ENCODE assay signal across 11 cellular contexts in the genomic region with DNA sequence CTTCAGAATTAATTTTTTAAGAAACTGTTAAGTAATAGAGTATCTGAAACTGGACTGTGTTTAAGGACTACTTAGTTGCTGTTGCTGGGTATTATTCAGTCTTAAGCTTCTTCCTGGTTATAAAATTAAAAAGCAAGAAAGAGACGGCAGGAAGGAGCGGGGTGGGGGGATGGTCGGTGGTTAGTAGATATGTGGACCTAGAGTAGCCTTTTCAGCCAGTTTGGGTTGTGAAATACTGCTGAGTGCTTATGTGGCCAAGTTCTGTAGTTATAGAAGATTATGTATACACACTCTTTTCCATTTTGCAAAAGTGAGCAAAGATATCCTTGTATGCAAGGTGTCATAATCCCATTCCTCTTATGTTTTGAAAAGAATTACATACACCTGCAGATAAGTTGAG. TPM values are rescaled to one million over a fixed set of nuclear protein-coding genes. Genes with fewer than 3 reads are reported as not detected.
DNase-seq lines count a peak whose midpoint lies in the region; ATAC-seq and TF ChIP-seq lines count a peak whose summit lies in the region.
"Had no signal": no experiment of that assay in that cellular context is flagged by ENCODE, and none has a peak within 500 bp of the region (broad histone marks: within the 10 kb centered on the region; RNA-seq: fewer than 3 reads in every experiment).

No MANE protein-coding gene starts in this region.

- no peak overlapping the region for H2BK12ac ChIP-seq in trophoblast cell (ENCODE audit: low read length)

- H3K27me3 ChIP-seq in Loucy (ENCODE audit: insufficient read depth, low read length, poor library complexity, severe bottlenecking), result no peaks in the 10 kb centered on the region
- H3K27me3 ChIP-seq in trophoblast cell (ENCODE audit: insufficient read depth, low read length), result no peaks in the 10 kb centered on the region

- no peak overlapping the region for H2BK5ac ChIP-seq in trophoblast cell (ENCODE audit: low read depth, low read length, poor library complexity)

- H3K23ac ChIP-seq in trophoblast cell (ENCODE audit: low read length), result no peak overlapping the region

- no peak for ATAC-seq in GM21528 (IDR thresholded peaks at IDR 0.05; ENCODE audit: low FRiP score, unreplicated experiment)
- ATAC-seq: activated CD8-positive, alpha-beta T cell treated with anti-CD3 and anti-CD28 coated beads for 36 hours had no signal

- no CpG with 5 or more reads among the region's 3 CpGs for WGBS in trophoblast cell (ENCODE audit: extremely low coverage, insufficient coverage, insufficient read length)

- no peak overlapping the region for H4K91ac ChIP-seq in trophoblast cell (ENCODE audit: low read depth, low read length)

- H2BK120ac ChIP-seq in trophoblast cell (ENCODE audit: insufficient read depth, low read length, poor library complexity), result no peak overlapping the region

- peak overlapping the region; percentile 66 for H3K4me2 ChIP-seq in Loucy (ENCODE audit: low read depth, low read length, poor library complexity, severe bottlenecking)
- H3K4me2 ChIP-seq in trophoblast cell (ENCODE audit: low read length), result no peak overlapping the region

- no peaks in the 10 kb centered on the region for H3K9me3 Mint-ChIP-seq in endothelial cell (ENCODE audit: unreplicated experiment)
- H3K9me3 Mint-ChIP-seq: activated CD8-positive, alpha-beta T cell treated with anti-CD3 and anti-CD28 coated beads for 36 hours had no signal

- H2AFZ ChIP-seq in Loucy (ENCODE audit: low read length) (no peak overlapping the region), trophoblast cell (ENCODE audit: insufficient read depth, low read length, poor library complexity) (no peak overlapping the region)

- H3K27ac ChIP-seq in trophoblast cell (ENCODE audit: low read depth, low read length), result no peak overlapping the region

- H4K8ac ChIP-seq in trophoblast cell (ENCODE audit: low read depth, low read length), result no peak overlapping the region

- peak overlapping the region; percentile 34 for H3K4ac ChIP-seq in trophoblast cell (ENCODE audit: low read depth, low read length)

- H3K4me1 Mint-ChIP-seq in endothelial cell (ENCODE audit: unreplicated experiment), result peaks cover 70% of the 10 kb centered on the region

- no peak overlapping the region for H3K14ac ChIP-seq in trophoblast cell (ENCODE audit: low read length)

- no peaks in the 10 kb centered on the region for H3F3A ChIP-seq in Loucy (ENCODE audit: low read depth)

- H3K27ac Mint-ChIP-seq in endothelial cell (ENCODE audit: unreplicated experiment), result peak overlapping the region; percentile 68
- H3K27ac Mint-ChIP-seq: activated CD8-positive, alpha-beta T cell treated with anti-CD3 and anti-CD28 coated beads for 36 hours had no signal

- H4K20me1 ChIP-seq in Loucy (ENCODE audit: insufficient read depth, low read length, poor library complexity, severe bottlenecking), result peaks cover 39% of the 10 kb centered on the region

- H3K4me3 ChIP-seq in GM12865 (ENCODE audit: low read depth, low read length), result peak overlapping the region; percentile 73
- H3K4me3 ChIP-seq in Loucy (ENCODE audit: low read length, poor library complexity, severe bottlenecking), result peak overlapping the region; percentile 32
- H3K4me3 ChIP-seq in trophoblast cell (ENCODE audit: low read depth, low read length), result no peak overlapping the region

- H3K4me1 ChIP-seq in Loucy (ENCODE audit: insufficient read depth, low read length, poor library complexity, severe bottlenecking) (peaks cover 65% of the 10 kb centered on the region), trophoblast cell (ENCODE audit: control insufficient read depth in 1 of 2, insufficient read depth in 2 of 2, low read length in 2 of 2) (peaks cover 18 to 29% of the 10 kb centered on the region in 2 experiments)

- H3K9me3 ChIP-seq in Loucy (ENCODE audit: insufficient read depth, low read depth, low read length) (no peaks in the 10 kb centered on the region), trophoblast cell (ENCODE audit: insufficient read depth, low read depth, low read length) (no peaks in the 10 kb centered on the region)

- H3K4me3 Mint-ChIP-seq in endothelial cell (ENCODE audit: unreplicated experiment), result peak overlapping the region; percentile 42
- H3K4me3 Mint-ChIP-seq: activated CD8-positive, alpha-beta T cell treated with anti-CD3 and anti-CD28 coated beads for 36 hours had no signal

- TF ChIP-seq CTCF in GM12865 (IDR thresholded peaks at IDR 0.05; ENCODE audit: insufficient read depth, low read depth, low read length, missing control alignments), result no peak
- no peak for TF ChIP-seq CTCF in Loucy (conservative IDR thresholded peaks at IDR 0.05; ENCODE audit: low read length)
- TF ChIP-seq CTCF in endothelial cell (IDR thresholded peaks at IDR 0.05; ENCODE audit: unreplicated experiment), result no peak

- peaks cover 5% of the 10 kb centered on the region for H3K27me3 Mint-ChIP-seq in endothelial cell (ENCODE audit: unreplicated experiment)

- H3K36me3 Mint-ChIP-seq in endothelial cell (ENCODE audit: low read depth, unreplicated experiment), result no peaks in the 10 kb centered on the region

- H3K9me2 ChIP-seq in Loucy (replicated peaks; ENCODE audit: low read depth, low read length), result no peaks in the 10 kb centered on the region

- H3K36me3 ChIP-seq in Loucy (ENCODE audit: insufficient read depth, low read length) (no peaks in the 10 kb centered on the region), trophoblast cell (ENCODE audit: control insufficient read depth in 1 of 2, insufficient read depth in 2 of 2, low read length in 2 of 2) (peaks cover 0 to 2% of the 10 kb centered on the region in 2 experiments)

- H3K79me1 ChIP-seq in trophoblast cell (ENCODE audit: low read length), result peaks cover 4% of the 10 kb centered on the region

- H2AK5ac ChIP-seq in trophoblast cell (ENCODE audit: low read length), result no peak overlapping the region

- H3K79me2 ChIP-seq in Loucy (ENCODE audit: insufficient read depth, low read length), result peaks cover 98% of the 10 kb centered on the region
- H3K79me2 ChIP-seq in trophoblast cell (ENCODE audit: control insufficient read depth, insufficient read depth, low read length, poor library complexity), result peaks cover 22% of the 10 kb centered on the region

- H3K18ac ChIP-seq in trophoblast cell (ENCODE audit: low read length), result no peak overlapping the region

- DNase-seq in GM12865 (ENCODE audit: low read depth) (peak; percentile 77), endothelial cell (ENCODE audit: low spot score) (no peak), trophoblast cell (peak in 1 of 2 donors; percentile 43), NCI-H2081 treated with DMSO at 0.1 percent for 48 hours (lab: John Stamatoyannopoulos, UW) (no peak), NCI-H1417 treated with DMSO at 0.1 percent for 48 hours (lab: John Stamatoyannopoulos, UW) (no peak), NCI-H128 (lab: John Stamatoyannopoulos, UW; ENCODE audit: unreplicated experiment) (no peak)
- DNase-seq: activated CD8-positive, alpha-beta T cell treated with anti-CD3 and anti-CD28 coated beads for 36 hours; amniotic stem cell; erythroblast had no signal

- no peak overlapping the region for H4K12ac ChIP-seq in trophoblast cell (ENCODE audit: low read depth, low read length)

- H3K9ac ChIP-seq in Loucy (ENCODE audit: low read depth, low read length, poor library complexity, severe bottlenecking), result peak overlapping the region; percentile 36
- H3K9ac ChIP-seq in trophoblast cell (ENCODE audit: low read length), result no peak overlapping the region

RNA-seq across cellular contexts. Expression of a gene that starts 28.5 kb away (rescaled TPM):
- total RNA-seq in endothelial cell (ENCODE audit: unreplicated experiment), result 229 TPM
- 47.9 and 49.7 TPM in 2 replicates for polyA plus RNA-seq in trophoblast cell (2013)
